Comparison of ENCODE assay signal across 10 cellular contexts in genomic region chr7:16585540-16585939, GRCh38. TPM values are rescaled to one million over a fixed set of nuclear protein-coding genes. Genes with fewer than 3 reads are reported as not detected.
"Had no signal": no experiment of that assay in that cellular context is flagged by ENCODE, and none has a peak within 500 bp of the region (broad histone marks: within the 10 kb centered on the region; RNA-seq: fewer than 3 reads in every experiment).

No MANE protein-coding gene starts in this region.

- H3K27ac ChIP-seq: GM23248, HL-60 had no signal

- H3K36me3 ChIP-seq: HAP-1 had no signal

- H3K4me3 ChIP-seq: GM23248, HAP-1 had no signal

- DNase-seq: GM23248, GOT3, H7, HFFc6 had no signal

- H3K9me3 ChIP-seq: HAP-1 had no signal

- ATAC-seq: HCT116, HepG2 had no signal

RNA-seq across cellular contexts. Expression of gene LRRC72, which starts 58.9 kb away (rescaled TPM):
- total RNA-seq: GM23248, H4, H7, HepG2, HFFc6, HT1080 had no signal
